Comparison of ENCODE assay signal across 8 cellular contexts in genomic region chr7:116525913-116526857, GRCh38. TPM values are rescaled to one million over a fixed set of nuclear protein-coding genes. Genes with fewer than 3 reads are reported as not detected.
A peak's percentile ranks its signal among the peaks of the same experiment; 100 is the strongest.
DNase-seq lines count a peak whose midpoint lies in the region; ATAC-seq, FAIRE-seq and TF ChIP-seq lines count a peak whose summit lies in the region.

No MANE protein-coding gene starts in this region.

- peak; percentile 71 for TF ChIP-seq CTCF in HepG2 (CRISPR knock-in tag; IDR thresholded peaks at IDR 0.05)

- intact Hi-C loops in activated CD4-positive, alpha-beta T cell treated with anti-CD3 and anti-CD28 coated beads for 36 hours (cut with DNase I, micrococcal nuclease) = loop anchor here (1.0 to 5.0 kb wide), 8 partner anchors 26 to 353 kb away; no protein-coding TSS in a partner anchor
- intact Hi-C loops in HepG2 (cut with micrococcal nuclease; ENCODE audit: unreplicated experiment) = loop anchor here (1.0 to 10.0 kb wide), 4 partner anchors 268 to 389 kb away; no protein-coding TSS in a partner anchor

- peak overlapping the region; percentile 46 to 70 (median 53); a peak in 5 of 6 replicates for H3K4me3 ChIP-seq in HepG2 (replicated peaks in 1 of 3; ENCODE audit: insufficient read depth in 1 of 3, low read depth in 2 of 3, low read length in 3 of 3)

- no peaks in the 10 kb centered on the region for H3K36me3 ChIP-seq in HepG2 (replicated peaks in 1 of 2; ENCODE audit: control insufficient read depth in 1 of 2, insufficient read depth in 2 of 2, low read length in 2 of 2)

- 12% methylated on average over 48 of the region's 82 CpGs for WGBS in HepG2 (ENCODE audit: low lambda C conversion rate)

- peaks cover 59% of the 10 kb centered on the region for H3K27me3 Mint-ChIP-seq in activated CD4-positive, alpha-beta T cell treated with anti-CD3 and anti-CD28 coated beads for 36 hours

- no peak for TF ChIP-seq POLR2A in HepG2 (IDR thresholded peaks at IDR 0.05; ENCODE audit: insufficient read depth in 1 of 2, low read depth in 2 of 2, low read length in 2 of 2)

- H3K4me3 Mint-ChIP-seq in activated CD4-positive, alpha-beta T cell treated with anti-CD3 and anti-CD28 coated beads for 36 hours = peak overlapping the region; percentile 71

- CTCF ChIA-PET in activated CD4-positive, alpha-beta T cell treated with anti-CD3 and anti-CD28 coated beads for 36 hours (lab: Charles Lee) = interaction anchor here (0.5 to 2.1 kb wide), 27 partner anchors 9 to 785 kb away, joined by 3 to 12 read pairs (median 3); partner anchors contain the start of gene CAV2
- CTCF ChIA-PET in HepG2 (lab: Yijun Ruan, JAX; ENCODE audit: low intra/inter-chr PET ratio, low total read pairs) = interaction anchor here (1.5 to 2.1 kb wide), 2 partner anchors 268 to 353 kb away, joined by 8 to 17 read pairs; no protein-coding TSS in a partner anchor

- no peak overlapping the region for H2AFZ ChIP-seq in HepG2 (ENCODE audit: low read length)

- ATAC-seq in HG02678 (IDR thresholded peaks at IDR 0.05; ENCODE audit: unreplicated experiment) = peak; percentile 90
- ATAC-seq in activated CD4-positive, alpha-beta T cell treated with anti-CD3 and anti-CD28 coated beads for 36 hours = peak; percentile 96
- peak; percentile 97 for ATAC-seq in HepG2

- H3K9ac ChIP-seq in HepG2 (ENCODE audit: insufficient read depth, low read depth, low read length) = no peak overlapping the region

- TF ChIP-seq EP300 in HepG2 (IDR thresholded peaks at IDR 0.05; ENCODE audit: low read depth in 2 of 2, low read length in 2 of 2) (no peak), HepG2 (CRISPR knock-in tag; IDR thresholded peaks at IDR 0.05; ENCODE audit: borderline replicate concordance) (no peak)

- in situ Hi-C loops in HepG2 (cut with HindIII; ENCODE audit: extremely low pct_ligation_motif_present, low pct_unique_long_range_greater_than_20kb) = loop anchor here (5.0 to 10.0 kb wide), 2 partner anchors 269 to 351 kb away; no protein-coding TSS in a partner anchor

- peak overlapping the region; percentile 93 for H3K4me2 ChIP-seq in HepG2 (ENCODE audit: low read depth, low read length)

- H3K36me3 Mint-ChIP-seq in activated CD4-positive, alpha-beta T cell treated with anti-CD3 and anti-CD28 coated beads for 36 hours (ENCODE audit: low read depth) = no peaks in the 10 kb centered on the region

- POLR2A ChIA-PET in activated CD4-positive, alpha-beta T cell treated with anti-CD3 and anti-CD28 coated beads for 36 hours (lab: Charles Lee) = interaction anchor here (0.6 to 0.9 kb wide), 2 partner anchors 47 to 105 kb away, joined by 3 read pairs; no protein-coding TSS in a partner anchor
- POLR2A ChIA-PET in HepG2 (lab: Yijun Ruan, JAX) = no interaction called here

- peaks cover 21% of the 10 kb centered on the region for H3K4me1 ChIP-seq in HepG2 (ENCODE audit: insufficient read depth, low read length)

- peak; percentile 25 for DNase-seq in NK-92 treated with Interleukin-12 subunit alpha and Interleukin-12 subunit beta, amount 100 ng/mL, for 24 hours (lab: John Stamatoyannopoulos, UW)
- no peak for DNase-seq in NK-92 (lab: John Stamatoyannopoulos, UW; ENCODE audit: unreplicated experiment)
- DNase-seq in NCI-H187 (lab: John Stamatoyannopoulos, UW) = peak; percentile 5 to 57
- DNase-seq in activated CD4-positive, alpha-beta T cell treated with anti-CD3 and anti-CD28 coated beads for 36 hours = peak; percentile 80
- DNase-seq in dermis microvascular lymphatic vessel endothelial cell (ENCODE audit: low read depth in 2 of 2) = peak; percentile 65 to 83
- no peak for DNase-seq in HepG2 (ENCODE audit: low spot score)
- peak; percentile 58 for DNase-seq in stimulated activated CD4-positive, alpha-beta T cell treated with anti-CD3 and anti-CD28 coated beads, Interleukin-4, amount 100 ng/mL, for 24 hours

- no peaks in the 10 kb centered on the region for H4K20me1 ChIP-seq in HepG2 (ENCODE audit: insufficient read depth, low read length)

- no peak overlapping the region for H3K27ac ChIP-seq in HepG2 (ENCODE audit: extremely low read length, insufficient read depth, low read length)

- H3K9me3 Mint-ChIP-seq in activated CD4-positive, alpha-beta T cell treated with anti-CD3 and anti-CD28 coated beads for 36 hours (ENCODE audit: low read depth) = no peaks in the 10 kb centered on the region

- H3K27ac Mint-ChIP-seq in activated CD4-positive, alpha-beta T cell treated with anti-CD3 and anti-CD28 coated beads for 36 hours = no peak overlapping the region

- H3K9me3 ChIP-seq in HepG2 (ENCODE audit: low read length) = no peaks in the 10 kb centered on the region

- H3K79me2 ChIP-seq in HepG2 (ENCODE audit: insufficient read depth, low read length) = no peaks in the 10 kb centered on the region

- no TSS peak for BruUV-seq in HepG2 (replicated peaks; lab: Mats Ljungman, UMichigan)

- TF ChIP-seq RAD21 in HepG2 (CRISPR knock-in tag; IDR thresholded peaks at IDR 0.05) = peak; percentile 80

- FAIRE-seq in HepG2 (lab: Jason Lieb, UNC) = no peak

- peaks cover 20% of the 10 kb centered on the region for H3K4me1 Mint-ChIP-seq in activated CD4-positive, alpha-beta T cell treated with anti-CD3 and anti-CD28 coated beads for 36 hours

- peaks cover 9 to 44% of the 10 kb centered on the region in 2 experiments for H3K27me3 ChIP-seq in HepG2 (ENCODE audit: control insufficient read depth in 1 of 2, insufficient read depth in 2 of 2, low read length in 2 of 2)

TF ChIP-seq in HepG2, 621 proteins besides CTCF, POLR2A, EP300 and RAD21 (continues in another document):
- TF ChIP-seq SNAI1 (CRISPR knock-in tag; IDR thresholded peaks at IDR 0.05; ENCODE audit: borderline replicate concordance) (no peak), YY1 (IDR thresholded peaks at IDR 0.05; ENCODE audit: insufficient read depth, insufficient replicate concordance, low read depth, low read length) (peak; percentile 19), MEIS2 (CRISPR knock-in tag; IDR thresholded peaks at IDR 0.05) (peak; percentile 25; the same call in 1 of the 2 replicates), SRY (CRISPR knock-in tag; IDR thresholded peaks at IDR 0.05) (no peak), POGZ (CRISPR knock-in tag; IDR thresholded peaks at IDR 0.05) (0 out of 2 replicates have a peak, but pooled peaks have one; percentile 35)

RNA-seq across cellular contexts. Expression of gene CAV1, which starts 1.3 kb away (rescaled TPM):
- total RNA-seq in activated CD4-positive, alpha-beta T cell treated with anti-CD3 and anti-CD28 coated beads for 36 hours = under 1 TPM; 0.25 TPM
- total RNA-seq in dermis microvascular lymphatic vessel endothelial cell (644 and 1,184 TPM in 2 replicates), HepG2 (2016; rRNA removed; fragmentation: Illumina TruSeq; extraction: Trizol) (not detected in 2 replicates)
- not detected in 2 replicates for total RNA-seq in HepG2 (2016; cell fraction: cytosol; rRNA removed; fragmentation: Illumina TruSeq; extraction: Trizol; ENCODE audit: low read depth)
- total RNA-seq in HepG2 (2016; cell fraction: insoluble cytoplasmic fraction; rRNA removed; fragmentation: Illumina TruSeq; extraction: Trizol) = not detected in 2 replicates
- not detected in 2 replicates for total RNA-seq in HepG2 (2016; cell fraction: membrane; rRNA removed; fragmentation: Illumina TruSeq; extraction: Trizol)
- not detected in 2 replicates for total RNA-seq in HepG2 (2016; cell fraction: nucleus; rRNA removed; fragmentation: Illumina TruSeq; extraction: Trizol)
- polyA plus RNA-seq in HepG2 (2011; rRNA removed) = 0.08 and 0.40 TPM in 2 replicates
- 0.10 and 0.36 TPM in 2 replicates for polyA plus RNA-seq in HepG2 (2011; cell fraction: cytosol; rRNA removed)
- polyA plus RNA-seq in HepG2 (2011; cell fraction: nucleus; rRNA removed) = 0.10 TPM in 1 of 2 replicates, not detected in the other
- polyA plus RNA-seq in HepG2 (2012) = 0.13 TPM in 1 of 2 replicates, not detected in the other
- not detected in 2 replicates for polyA plus RNA-seq in HepG2 (2016; cell fraction: cytosol; fragmentation: Illumina TruSeq; extraction: Trizol; ENCODE audit: low read depth)
- polyA plus RNA-seq in HepG2 (2016; cell fraction: insoluble cytoplasmic fraction; fragmentation: Illumina TruSeq; extraction: Trizol; ENCODE audit: low read depth) = not detected in 2 replicates
- not detected in 2 replicates for polyA plus RNA-seq in HepG2 (2016; cell fraction: membrane; fragmentation: Illumina TruSeq; extraction: Trizol; ENCODE audit: low read depth)
- polyA plus RNA-seq in HepG2 (2016; cell fraction: nucleus; fragmentation: Illumina TruSeq; extraction: Trizol; ENCODE audit: insufficient read depth, low read depth) = not detected in 2 replicates
- 31.2 TPM in 1 of 2 replicates, not detected in the other for polyA minus RNA-seq in HepG2 (2011; rRNA and poly(A)+ RNA removed; ENCODE audit: low replicate concordance)
- polyA minus RNA-seq in HepG2 (2011; cell fraction: cytosol; rRNA and poly(A)+ RNA removed) = not detected in 2 replicates
- not detected in 2 replicates for polyA minus RNA-seq in HepG2 (2011; cell fraction: nucleus; rRNA and poly(A)+ RNA removed)

RNA-seq across cellular contexts. Expression of gene CAV2, which starts 26.6 kb away (rescaled TPM):
- not detected for total RNA-seq in activated CD4-positive, alpha-beta T cell treated with anti-CD3 and anti-CD28 coated beads for 36 hours
- 155 and 161 TPM in 2 replicates for total RNA-seq in dermis microvascular lymphatic vessel endothelial cell
- total RNA-seq in HepG2 (2016; rRNA removed; fragmentation: Illumina TruSeq; extraction: Trizol) = 0.09 and 0.24 TPM in 2 replicates
- not detected in 2 replicates for total RNA-seq in HepG2 (2016; cell fraction: cytosol; rRNA removed; fragmentation: Illumina TruSeq; extraction: Trizol; ENCODE audit: low read depth)
- total RNA-seq in HepG2 (2016; cell fraction: insoluble cytoplasmic fraction; rRNA removed; fragmentation: Illumina TruSeq; extraction: Trizol) = 0.17 and 0.24 TPM in 2 replicates
- 0.21 and 0.25 TPM in 2 replicates for total RNA-seq in HepG2 (2016; cell fraction: membrane; rRNA removed; fragmentation: Illumina TruSeq; extraction: Trizol)
- not detected in 2 replicates for total RNA-seq in HepG2 (2016; cell fraction: nucleus; rRNA removed; fragmentation: Illumina TruSeq; extraction: Trizol)
- polyA plus RNA-seq in HepG2 (2011; rRNA removed) = 0.18 and 0.42 TPM in 2 replicates
- 0.13 and 0.26 TPM in 2 replicates for polyA plus RNA-seq in HepG2 (2011; cell fraction: cytosol; rRNA removed)
- polyA plus RNA-seq in HepG2 (2011; cell fraction: nucleus; rRNA removed) = 0.05 TPM in 1 of 2 replicates, not detected in the other
- 0.20 TPM in 1 of 2 replicates, not detected in the other for polyA plus RNA-seq in HepG2 (2012)
- 0.09 and 0.12 TPM in 2 replicates for polyA plus RNA-seq in HepG2 (2016; cell fraction: cytosol; fragmentation: Illumina TruSeq; extraction: Trizol; ENCODE audit: low read depth)
- polyA plus RNA-seq in HepG2 (2016; cell fraction: insoluble cytoplasmic fraction; fragmentation: Illumina TruSeq; extraction: Trizol; ENCODE audit: low read depth) = not detected in 2 replicates
- 0.28 and 0.46 TPM in 2 replicates for polyA plus RNA-seq in HepG2 (2016; cell fraction: membrane; fragmentation: Illumina TruSeq; extraction: Trizol; ENCODE audit: low read depth)
- not detected in 2 replicates for polyA plus RNA-seq in HepG2 (2016; cell fraction: nucleus; fragmentation: Illumina TruSeq; extraction: Trizol; ENCODE audit: insufficient read depth, low read depth)
- 0.04 and 22.5 TPM in 2 replicates for polyA minus RNA-seq in HepG2 (2011; rRNA and poly(A)+ RNA removed; ENCODE audit: low replicate concordance)
- 0.18 TPM in 1 of 2 replicates, not detected in the other for polyA minus RNA-seq in HepG2 (2011; cell fraction: cytosol; rRNA and poly(A)+ RNA removed)
- polyA minus RNA-seq in HepG2 (2011; cell fraction: nucleus; rRNA and poly(A)+ RNA removed) = not detected in 2 replicates

Comparison
In these comparisons a context has a peak if more than half of its experiments do, and no peak if none do; other contexts are left out.
1. DNase-seq: peak in NK-92 treated with Interleukin-12 subunit alpha and Interleukin-12 subunit beta, amount 100 ng/mL, for 24 hours (single experiment), NCI-H187 (2 of 2), activated CD4-positive, alpha-beta T cell treated with anti-CD3 and anti-CD28 coated beads for 36 hours (single experiment), dermis microvascular lymphatic vessel endothelial cell (2 of 2) and stimulated activated CD4-positive, alpha-beta T cell treated with anti-CD3 and anti-CD28 coated beads, Interleukin-4, amount 100 ng/mL, for 24 hours (single experiment); none in NK-92 (single experiment) and HepG2 (single experiment).
2. RNA of gene CAV1, which starts 1.3 kb away (total RNA-seq): 644 to 1,184 TPM in dermis microvascular lymphatic vessel endothelial cell; 0.25 TPM in activated CD4-positive, alpha-beta T cell treated with anti-CD3 and anti-CD28 coated beads for 36 hours and not detected in HepG2; every median in the first group is over 100 times any median in the second.
3. RNA of gene CAV2, which starts 26.6 kb away (total RNA-seq): 155 to 161 TPM in dermis microvascular lymphatic vessel endothelial cell; 0.09 to 0.25 TPM in HepG2 and not detected in activated CD4-positive, alpha-beta T cell treated with anti-CD3 and anti-CD28 coated beads for 36 hours; every median in the first group is over 100 times any median in the second.
4. Peak in every context shown above with its lines, with median percentiles within 50 percentile points of each other: ATAC-seq.